ENCODE assay signal across 8 cellular contexts in the genomic region with DNA sequence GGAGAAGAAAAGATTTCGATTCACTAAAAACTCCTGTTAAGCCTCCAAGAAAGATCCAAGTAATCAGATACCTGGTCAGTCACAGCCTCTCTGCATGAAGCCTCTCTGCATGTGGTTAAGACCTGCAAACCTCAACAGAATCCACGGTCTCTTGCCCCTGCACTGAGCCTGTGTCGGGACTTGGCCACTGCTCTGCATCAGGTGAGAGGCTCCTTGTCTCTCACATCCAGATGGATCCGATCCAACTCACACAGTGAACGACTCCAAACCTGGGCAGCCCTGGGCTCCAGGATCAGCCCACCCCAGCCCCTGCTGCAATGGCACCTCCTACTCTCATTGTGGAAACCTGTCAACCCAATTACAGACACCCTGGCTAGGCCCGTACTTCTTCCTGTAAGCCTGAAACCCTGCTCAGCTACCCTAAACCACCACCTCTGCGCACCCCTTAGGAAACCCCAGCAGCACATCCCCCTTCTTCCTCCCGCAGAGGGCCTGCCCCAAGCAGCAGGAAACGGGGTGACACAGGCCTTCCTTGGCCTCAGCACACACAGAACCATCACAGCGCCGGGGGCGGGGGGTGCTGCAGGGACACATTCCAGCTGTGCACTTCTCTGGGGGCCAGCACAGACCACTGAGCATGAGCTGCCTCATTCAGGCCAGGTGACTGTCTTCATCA.
DNase-seq lines count a peak whose midpoint lies in the region; ATAC-seq, FAIRE-seq and TF ChIP-seq lines count a peak whose summit lies in the region.

No MANE protein-coding gene starts in this region.

- peak; percentile 39 for ATAC-seq in GM18505 (IDR thresholded peaks at IDR 0.05; ENCODE audit: unreplicated experiment)
- ATAC-seq in HG03066 (IDR thresholded peaks at IDR 0.05; ENCODE audit: low read depth, unreplicated experiment), result peak; percentile 46

- POLR2A ChIA-PET in activated CD4-positive, alpha-beta T cell treated with anti-CD3 and anti-CD28 coated beads, Interleukin-2, amount 10 ng/mL, durations not matched to agents 7 days and 5 days (lab: Charles Lee), result no interaction called here
- POLR2A ChIA-PET in endothelial cell of umbilical vein (lab: Charles Lee), result interaction anchor here (0.6 kb wide), 1 partner anchor 15 kb away, joined by 6 read pairs; no protein-coding TSS in a partner anchor

- H3K27ac Mint-ChIP-seq in activated CD4-positive, alpha-beta T cell treated with anti-CD3 and anti-CD28 coated beads, Interleukin-2, amount 10 ng/mL, durations not matched to agents 7 days and 5 days, result peak overlapping the region; percentile 87

- H3K36me3 ChIP-seq in endothelial cell of umbilical vein (ENCODE audit: control insufficient read depth in 2 of 2, extremely low read depth in 1 of 2, insufficient read depth in 2 of 2, low read length in 2 of 2) (no peaks in the 10 kb centered on the region), ascending aorta (no peaks in the 10 kb centered on the region)

- H3K4me2 ChIP-seq in endothelial cell of umbilical vein (ENCODE audit: insufficient read depth, low read length), result peak overlapping the region; percentile 39

- peaks cover 29% of the 10 kb centered on the region for H3K36me3 Mint-ChIP-seq in activated CD4-positive, alpha-beta T cell treated with anti-CD3 and anti-CD28 coated beads, Interleukin-2, amount 10 ng/mL, durations not matched to agents 7 days and 5 days (ENCODE audit: low read depth)

- no peaks in the 10 kb centered on the region for H3K27me3 Mint-ChIP-seq in activated CD4-positive, alpha-beta T cell treated with anti-CD3 and anti-CD28 coated beads, Interleukin-2, amount 10 ng/mL, durations not matched to agents 7 days and 5 days

- TF ChIP-seq POLR2A in GM18505 (IDR thresholded peaks at IDR 0.05; ENCODE audit: borderline replicate concordance, extremely low read depth, insufficient read depth, insufficient read length), result peak; percentile 21
- no peak for TF ChIP-seq POLR2A in endothelial cell of umbilical vein (IDR thresholded peaks at IDR 0.05; ENCODE audit: low read depth, low read length)

- peaks cover 4% of the 10 kb centered on the region for H4K20me1 ChIP-seq in endothelial cell of umbilical vein (replicated peaks; ENCODE audit: control insufficient read depth, extremely low read depth, insufficient read depth, low read length)

- CTCF ChIA-PET in activated CD4-positive, alpha-beta T cell treated with anti-CD3 and anti-CD28 coated beads, Interleukin-2, amount 10 ng/mL, durations not matched to agents 7 days and 5 days (lab: Charles Lee), result interaction anchor here (0.9 to 2.7 kb wide), 3 partner anchors 10 to 185 kb away, joined by 3 to 9 read pairs (median 3); no protein-coding TSS in a partner anchor
- CTCF ChIA-PET in endothelial cell of umbilical vein (lab: Charles Lee), result interaction anchor here (1.0 to 3.2 kb wide), 4 partner anchors 9 to 196 kb away, joined by 3 to 10 read pairs (median 4); no protein-coding TSS in a partner anchor

- FAIRE-seq in endothelial cell of umbilical vein (lab: Jason Lieb, UNC), result no peak

- H3K79me2 ChIP-seq in endothelial cell of umbilical vein (ENCODE audit: control insufficient read depth, insufficient read depth, low read length), result peaks cover 95% of the 10 kb centered on the region

- BruUV-seq in endothelial cell of umbilical vein (replicated peaks; lab: Mats Ljungman, UMichigan), result no TSS peak

- H3K27me3 ChIP-seq in endothelial cell of umbilical vein (ENCODE audit: control insufficient read depth in 2 of 2, insufficient read depth in 2 of 2, low read length in 2 of 2), result no peaks in the 10 kb centered on the region
- no peaks in the 10 kb centered on the region for H3K27me3 ChIP-seq in ascending aorta

- no peak overlapping the region for H3K4me3 ChIP-seq in endothelial cell of umbilical vein (replicated peaks in 1 of 3; ENCODE audit: insufficient read depth in 1 of 3, low read depth in 1 of 3, low read length in 3 of 3)
- no peak overlapping the region for H3K4me3 ChIP-seq in ascending aorta

- no peaks in the 10 kb centered on the region for H3K9me3 ChIP-seq in endothelial cell of umbilical vein (replicated peaks; ENCODE audit: control insufficient read depth, insufficient read depth, low read length)
- H3K9me3 ChIP-seq in ascending aorta, result no peaks in the 10 kb centered on the region

- peak; percentile 89 for DNase-seq in activated CD4-positive, alpha-beta T cell treated with anti-CD3 and anti-CD28 coated beads, Interleukin-2, amount 10 ng/mL, durations not matched to agents 7 days and 5 days
- peak; percentile 37 for DNase-seq in endothelial cell of umbilical vein (ENCODE audit: low read depth, low spot score)
- peak; percentile 70 for DNase-seq in stimulated activated CD8-positive, alpha-beta memory T cell treated with anti-CD3 and anti-CD28 coated beads, Interleukin-12 subunit alpha, Interleukin-12 subunit beta, amount 100 ng/mL, for 24 hours (ENCODE audit: extremely low read depth)
- no peak for DNase-seq in HPDE6-E6E7 (ENCODE audit: extremely low spot score)
- no peak for DNase-seq in ascending aorta (ENCODE audit: low spot score in 2 of 2)
- no peak for DNase-seq in NCI-H748 treated with DMSO at 0.1 percent for 48 hours (lab: John Stamatoyannopoulos, UW)

- H3K4me1 ChIP-seq in endothelial cell of umbilical vein (ENCODE audit: control insufficient read depth, extremely low read depth, insufficient read depth, low read length) (peaks cover 61% of the 10 kb centered on the region), ascending aorta (peaks cover 16 to 30% of the 10 kb centered on the region in 2 donors)

- peaks cover 95% of the 10 kb centered on the region for H3K4me1 Mint-ChIP-seq in activated CD4-positive, alpha-beta T cell treated with anti-CD3 and anti-CD28 coated beads, Interleukin-2, amount 10 ng/mL, durations not matched to agents 7 days and 5 days

- dilution Hi-C loops in endothelial cell of umbilical vein (cut with MboI; ENCODE audit: extremely low pct_ligation_motif_present, low sequenced_read_pairs), result no loop called here

- H2AFZ ChIP-seq in endothelial cell of umbilical vein (ENCODE audit: low read depth, low read length), result no peak overlapping the region

- TF ChIP-seq CTCF in endothelial cell of umbilical vein (IDR thresholded peaks at IDR 0.05; ENCODE audit: extremely low read depth in 1 of 2, insufficient read depth in 1 of 2, low read depth in 1 of 2, low read length in 2 of 2) (no peak), ascending aorta (IDR thresholded peaks at IDR 0.05) (no peak)

- no peaks in the 10 kb centered on the region for H3K9me1 ChIP-seq in endothelial cell of umbilical vein (replicated peaks; ENCODE audit: control insufficient read depth, extremely low read depth, insufficient read depth, low read length)

- peak overlapping the region; percentile 50 for H3K4me3 Mint-ChIP-seq in activated CD4-positive, alpha-beta T cell treated with anti-CD3 and anti-CD28 coated beads, Interleukin-2, amount 10 ng/mL, durations not matched to agents 7 days and 5 days

- H3K27ac ChIP-seq in endothelial cell of umbilical vein (ENCODE audit: insufficient read depth, low read depth, low read length), result no peak overlapping the region
- no peak overlapping the region for H3K27ac ChIP-seq in ascending aorta

- intact Hi-C loops in endothelial cell of umbilical vein (cut with micrococcal nuclease) (no loop called here), ascending aorta (cut with DNase I) (no loop called here)

- no peak overlapping the region for H3K9ac ChIP-seq in endothelial cell of umbilical vein (replicated peaks; ENCODE audit: extremely low read depth, insufficient read depth, low read length)

- no peaks in the 10 kb centered on the region for H3K9me3 Mint-ChIP-seq in activated CD4-positive, alpha-beta T cell treated with anti-CD3 and anti-CD28 coated beads, Interleukin-2, amount 10 ng/mL, durations not matched to agents 7 days and 5 days

TF ChIP-seq in endothelial cell of umbilical vein, 7 proteins besides CTCF, POLR2A, EP300 and RAD21:
- TF ChIP-seq POLR2AphosphoS5 (IDR thresholded peaks at IDR 0.05; ENCODE audit: insufficient read depth, low read depth, low read length), result peak; percentile 65
- TF ChIP-seq GATA2 (IDR thresholded peaks at IDR 0.05; ENCODE audit: insufficient read depth, insufficient read length, low read depth, low read length), result no peak

Comparison
In these comparisons a context has a peak if more than half of its experiments do, and no peak if none do; other contexts are left out.
1. DNase-seq: peak in activated CD4-positive, alpha-beta T cell treated with anti-CD3 and anti-CD28 coated beads, Interleukin-2, amount 10 ng/mL, durations not matched to agents 7 days and 5 days (single experiment), endothelial cell of umbilical vein (single experiment) and stimulated activated CD8-positive, alpha-beta memory T cell treated with anti-CD3 and anti-CD28 coated beads, Interleukin-12 subunit alpha, Interleukin-12 subunit beta, amount 100 ng/mL, for 24 hours (single experiment); none in HPDE6-E6E7 (single experiment), ascending aorta (0 of 2) and NCI-H748 treated with DMSO at 0.1 percent for 48 hours (single experiment).